ENCODE assay signal across 9 cellular contexts in genomic region chr1:164660415-164661174, GRCh38.
DNase-seq lines count a peak whose midpoint lies in the region; ATAC-seq and TF ChIP-seq lines count a peak whose summit lies in the region.
"Had no signal": no experiment of that assay in that cellular context is flagged by ENCODE, and none has a peak within 500 bp of the region (broad histone marks: within the 10 kb centered on the region; RNA-seq: fewer than 3 reads in every experiment).

No MANE protein-coding gene starts in this region.

- H3K36me3 ChIP-seq in GM23338 (ENCODE audit: insufficient read depth) (no peaks in the 10 kb centered on the region), fibroblast of lung (ENCODE audit: control insufficient read depth, insufficient read depth, low read length) (no peaks in the 10 kb centered on the region), upper lobe of left lung (no peaks in the 10 kb centered on the region)
- H3K36me3 ChIP-seq: SJCRH30 had no signal

- H3F3A ChIP-seq in GM23338 (replicated peaks; ENCODE audit: low read depth): no peaks in the 10 kb centered on the region

- TF ChIP-seq POLR2A in upper lobe of left lung (IDR thresholded peaks at IDR 0.05): no peak

- H3K4me3 ChIP-seq in GM23338 (no peak overlapping the region), fibroblast of lung (replicated peaks in 1 of 4; ENCODE audit: control extremely low read depth in 1 of 4, insufficient read depth in 1 of 4, low read depth in 3 of 4, low read length in 4 of 4) (no peak overlapping the region), upper lobe of left lung (no peak overlapping the region)
- H3K4me3 ChIP-seq: SJCRH30 had no signal

- H3K4me1 Mint-ChIP-seq in GM23338: peaks cover 62% of the 10 kb centered on the region
- peaks cover 8% of the 10 kb centered on the region for H3K4me1 Mint-ChIP-seq in activated naive CD4-positive, alpha-beta T cell treated with anti-CD3 and anti-CD28 coated beads, Interleukin-2, amount 10 ng/mL, durations not matched to agents 7 days and 5 days

- peaks cover 3% of the 10 kb centered on the region; the same call in 1 of the 3 replicates for H3K36me3 Mint-ChIP-seq in GM23338 (ENCODE audit: low read depth)
- no peaks in the 10 kb centered on the region for H3K36me3 Mint-ChIP-seq in activated naive CD4-positive, alpha-beta T cell treated with anti-CD3 and anti-CD28 coated beads, Interleukin-2, amount 10 ng/mL, durations not matched to agents 7 days and 5 days

- peaks cover 34% of the 10 kb centered on the region; the same call in 1 of the 2 replicates for H4K20me1 ChIP-seq in GM23338 (replicated peaks; ENCODE audit: insufficient read depth)
- no peaks in the 10 kb centered on the region for H4K20me1 ChIP-seq in fibroblast of lung (ENCODE audit: control insufficient read depth, extremely low read depth, insufficient read depth, low read length)

- H3K9me3 Mint-ChIP-seq in GM23338: no peaks in the 10 kb centered on the region
- H3K9me3 Mint-ChIP-seq in activated naive CD4-positive, alpha-beta T cell treated with anti-CD3 and anti-CD28 coated beads, Interleukin-2, amount 10 ng/mL, durations not matched to agents 7 days and 5 days: peaks cover 6% of the 10 kb centered on the region

- H3K4me2 ChIP-seq in GM23338 (no peak overlapping the region), fibroblast of lung (ENCODE audit: extremely low read depth, insufficient read depth, low read length) (no peak overlapping the region)

- peaks cover 7% of the 10 kb centered on the region for H3K27me3 Mint-ChIP-seq in GM23338 (ENCODE audit: insufficient read depth, low read depth, poor library complexity)
- no peaks in the 10 kb centered on the region for H3K27me3 Mint-ChIP-seq in activated naive CD4-positive, alpha-beta T cell treated with anti-CD3 and anti-CD28 coated beads, Interleukin-2, amount 10 ng/mL, durations not matched to agents 7 days and 5 days

- no peaks in the 10 kb centered on the region for H3K9me2 ChIP-seq in GM23338 (ENCODE audit: insufficient read depth)

- H3K4me1 ChIP-seq in GM23338 (ENCODE audit: insufficient read depth) (peaks cover 36% of the 10 kb centered on the region), fibroblast of lung (ENCODE audit: control insufficient read depth, extremely low read depth, insufficient read depth, low read length) (no peaks in the 10 kb centered on the region), upper lobe of left lung (peaks cover 5 to 23% (median 22%) of the 10 kb centered on the region in 4 donors)

- DNase-seq in GM23338 (ENCODE audit: low spot score) (no peak), NCI-H2107 (lab: John Stamatoyannopoulos, UW) (peak; percentile 46), fibroblast of lung (ENCODE audit: low read depth in 2 of 2) (peak; percentile 33 to 90), upper lobe of left lung (no peak)
- no peak for DNase-seq in activated naive CD4-positive, alpha-beta T cell treated with anti-CD3 and anti-CD28 coated beads, Interleukin-2, amount 10 ng/mL, durations not matched to agents 7 days and 5 days
- DNase-seq in activated CD8-positive, alpha-beta memory T cell treated with anti-CD3 and anti-CD28 coated beads, Interleukin-2, amount 50 U/mL, for 4 hours: no peak

- 27 to 40% methylated on average over 2 of the region's 2 CpGs for WGBS in upper lobe of left lung, 2 donors

- H3K4me3 Mint-ChIP-seq in GM23338: peak overlapping the region; percentile 24; the same call in 2 of the 3 replicates
- no peak overlapping the region for H3K4me3 Mint-ChIP-seq in activated naive CD4-positive, alpha-beta T cell treated with anti-CD3 and anti-CD28 coated beads, Interleukin-2, amount 10 ng/mL, durations not matched to agents 7 days and 5 days

- peak overlapping the region; percentile 63 for H3K27ac Mint-ChIP-seq in GM23338
- no peak overlapping the region for H3K27ac Mint-ChIP-seq in activated naive CD4-positive, alpha-beta T cell treated with anti-CD3 and anti-CD28 coated beads, Interleukin-2, amount 10 ng/mL, durations not matched to agents 7 days and 5 days

- no peaks in the 10 kb centered on the region for H3K27me3 ChIP-seq in GM23338 (ENCODE audit: insufficient read depth)
- no peaks in the 10 kb centered on the region for H3K27me3 ChIP-seq in fibroblast of lung (ENCODE audit: control insufficient read depth, insufficient read depth, low read length)
- H3K27me3 ChIP-seq in upper lobe of left lung: no peaks in the 10 kb centered on the region
- H3K27me3 ChIP-seq: SJCRH30 had no signal

- no peak overlapping the region for H2AFZ ChIP-seq in GM23338
- no peak overlapping the region for H2AFZ ChIP-seq in fibroblast of lung (ENCODE audit: low read length)

- no peak for TF ChIP-seq CTCF in GM23338 (conservative IDR thresholded peaks at IDR 0.05; ENCODE audit: low read depth in 2 of 2)
- no peak for TF ChIP-seq CTCF in fibroblast of lung (conservative IDR thresholded peaks at IDR 0.05 in 1 of 2, IDR thresholded peaks at IDR 0.05 in 1 of 2; ENCODE audit: low read depth in 1 of 2, low read length in 2 of 2)
- TF ChIP-seq CTCF in upper lobe of left lung (IDR thresholded peaks at IDR 0.05): no peak

- H3K9ac ChIP-seq in fibroblast of lung (ENCODE audit: insufficient read depth, low read length): no peak overlapping the region

- H3K27ac ChIP-seq in GM23338 (ENCODE audit: low read depth) (peak overlapping the region; percentile 45; the same call in 1 of the 2 replicates), fibroblast of lung (ENCODE audit: insufficient read depth, low read length) (no peak overlapping the region), upper lobe of left lung (peak overlapping the region in 2 of 4 donors; percentile 2 to 57)
- H3K27ac ChIP-seq: SJCRH30 had no signal

- CTCF ChIA-PET in activated naive CD4-positive, alpha-beta T cell treated with anti-CD3 and anti-CD28 coated beads, Interleukin-2, amount 10 ng/mL, durations not matched to agents 7 days and 5 days (lab: Charles Lee): interaction anchor here (1.4 kb wide), 1 partner anchor 13 kb away, joined by 3 read pairs; no protein-coding TSS in a partner anchor

- ATAC-seq in GM18499 (IDR thresholded peaks at IDR 0.05; ENCODE audit: insufficient read depth, unreplicated experiment) (peak; percentile 95), GM23338 (no peak; the same call in 2 of the 3 replicates), upper lobe of left lung (ENCODE audit: low FRiP score in 2 of 2) (peak; percentile 75 to 91), GM21717 (IDR thresholded peaks at IDR 0.05; ENCODE audit: unreplicated experiment) (no peak)

- TF ChIP-seq EP300 in upper lobe of left lung (IDR thresholded peaks at IDR 0.05): no peak

- H3K79me2 ChIP-seq in GM23338 (replicated peaks; ENCODE audit: insufficient read depth) (peaks cover 97% of the 10 kb centered on the region), fibroblast of lung (ENCODE audit: control insufficient read depth, insufficient read depth, low read length) (no peaks in the 10 kb centered on the region)

- no peaks in the 10 kb centered on the region for H3K9me3 ChIP-seq in fibroblast of lung (ENCODE audit: control insufficient read depth, insufficient read depth, low read depth, low read length)
- H3K9me3 ChIP-seq in upper lobe of left lung: no peaks in the 10 kb centered on the region
- H3K9me3 ChIP-seq: SJCRH30 had no signal

TF ChIP-seq in GM23338, 12 proteins besides CTCF, POLR2A, EP300 and RAD21:
- TF ChIP-seq ZNF331 (CRISPR knock-in tag; IDR thresholded peaks at IDR 0.05; ENCODE audit: low read depth) (no peak), STAT1 (IDR thresholded peaks at IDR 0.05; ENCODE audit: unreplicated experiment) (no peak), NANOG (IDR thresholded peaks at IDR 0.05; ENCODE audit: borderline replicate concordance) (no peak)

Comparison
In these comparisons a context has a peak if more than half of its experiments do, and no peak if none do; other contexts are left out.
1. ATAC-seq: peak in GM18499 (single experiment) and upper lobe of left lung (2 of 2); none in GM23338 (single experiment) and GM21717 (single experiment).
2. DNase-seq: peak in NCI-H2107 (single experiment) and fibroblast of lung (2 of 2); none in GM23338 (single experiment), upper lobe of left lung (0 of 2), activated naive CD4-positive, alpha-beta T cell treated with anti-CD3 and anti-CD28 coated beads, Interleukin-2, amount 10 ng/mL, durations not matched to agents 7 days and 5 days (single experiment) and activated CD8-positive, alpha-beta memory T cell treated with anti-CD3 and anti-CD28 coated beads, Interleukin-2, amount 50 U/mL, for 4 hours (single experiment).